9 cellular contexts compared by ENCODE assay signal in the genomic region with DNA sequence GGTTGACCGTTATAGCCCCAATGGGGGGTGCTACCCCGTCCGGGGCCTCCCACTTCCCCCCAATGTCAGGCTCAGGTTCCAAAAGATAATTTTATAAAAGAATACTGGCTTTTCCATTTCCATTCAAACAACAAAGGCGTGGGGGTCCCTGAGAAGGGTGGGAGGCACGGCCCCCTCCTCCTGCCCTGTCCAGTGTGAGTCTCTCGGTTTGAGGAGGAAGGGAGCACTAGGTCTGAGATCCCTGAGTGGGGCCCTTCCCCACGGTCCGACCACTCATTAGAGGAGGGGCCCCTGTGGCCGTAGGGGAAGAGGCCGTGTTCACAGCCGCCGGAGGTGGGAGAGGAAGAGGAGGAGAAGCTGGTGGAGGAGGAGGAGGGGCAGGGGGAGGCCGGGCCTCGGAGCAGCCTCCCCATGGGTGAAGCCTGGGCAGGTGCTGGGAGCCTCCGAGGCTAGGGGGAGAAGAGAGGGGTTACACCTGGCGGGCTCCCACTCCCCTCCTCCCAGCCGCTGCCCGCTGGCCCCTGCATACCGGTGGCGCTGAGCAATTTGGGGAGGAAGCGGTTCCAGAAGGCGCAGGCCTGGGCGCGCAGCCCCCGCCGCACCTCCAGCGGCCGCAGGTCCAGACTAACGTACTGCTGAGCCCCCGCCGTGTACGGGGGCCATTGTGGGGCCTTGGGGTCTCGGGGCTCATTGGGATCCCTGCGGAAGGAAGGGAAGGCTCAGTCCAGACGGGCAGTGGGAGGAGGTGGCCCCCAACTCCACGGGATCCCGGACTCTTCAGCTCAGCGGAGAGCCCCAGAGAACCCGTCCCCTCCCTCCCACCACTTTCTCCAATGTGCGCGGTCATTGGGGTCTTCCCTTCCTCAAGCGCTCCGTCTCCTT. TPM values are rescaled to one million over a fixed set of nuclear protein-coding genes. Genes with fewer than 3 reads are reported as not detected.
DNase-seq lines count a peak whose midpoint lies in the region; ATAC-seq, FAIRE-seq and TF ChIP-seq lines count a peak whose summit lies in the region.
"Had no signal": no experiment of that assay in that cellular context is flagged by ENCODE, and none has a peak within 500 bp of the region (broad histone marks: within the 10 kb centered on the region; RNA-seq: fewer than 3 reads in every experiment).

No MANE protein-coding gene starts in this region.

- H3K36me3 ChIP-seq in HUES6 (ENCODE audit: control insufficient read depth, insufficient read depth, low read length) (peaks cover 34% of the 10 kb centered on the region), bronchial epithelial cell (ENCODE audit: control insufficient read depth, insufficient read depth, low read length) (peaks cover 13% of the 10 kb centered on the region)

- in situ Hi-C loops in ACHN (cut with HindIII; ENCODE audit: low pct_ligation_motif_present, low pct_unique_long_range_greater_than_20kb, low sequenced_read_pairs): no loop called here

- H3K4me1 ChIP-seq in HUES6 (ENCODE audit: control insufficient read depth, insufficient read depth, low read length) (peaks cover 37% of the 10 kb centered on the region), mononuclear cell (ENCODE audit: insufficient read depth, low read length) (peaks cover 58% of the 10 kb centered on the region)

- H3K27me3 ChIP-seq in HUES6 (ENCODE audit: control insufficient read depth, insufficient read depth, low read length) (peaks cover 8% of the 10 kb centered on the region), bronchial epithelial cell (ENCODE audit: control insufficient read depth, insufficient read depth, low read length) (peaks cover under 1% of the 10 kb centered on the region), mononuclear cell (ENCODE audit: insufficient read depth, low read length) (peaks cover 43% of the 10 kb centered on the region)

- H3K27ac ChIP-seq in HUES6 (ENCODE audit: low read depth, low read length): peak overlapping the region; percentile 44; the same call in 1 of the 2 replicates

- FAIRE-seq in bronchial epithelial cell (lab: Jason Lieb, UNC): no peak
- FAIRE-seq: islet of Langerhans had no signal

- no peaks in the 10 kb centered on the region for H3K9me3 ChIP-seq in HUES6 (ENCODE audit: control insufficient read depth, insufficient read depth, low read depth, low read length)
- no peaks in the 10 kb centered on the region for H3K9me3 ChIP-seq in mononuclear cell (ENCODE audit: low read depth, low read length)

- no peak for ATAC-seq in GM18858 (IDR thresholded peaks at IDR 0.05; ENCODE audit: unreplicated experiment)

- peak overlapping the region; percentile 66 for H3K4me3 ChIP-seq in HUES6 (ENCODE audit: low read depth, low read length)
- peak overlapping the region; percentile 51 for H3K4me3 ChIP-seq in bronchial epithelial cell (ENCODE audit: low read depth, low read length)
- peak overlapping the region; percentile 44 for H3K4me3 ChIP-seq in mononuclear cell (ENCODE audit: low read length)

- DNase-seq in ACHN: peak; percentile 42
- DNase-seq in bronchial epithelial cell (ENCODE audit: low read depth): no peak
- DNase-seq in DMS79 treated with DMSO at 0.1 percent for 48 hours (lab: John Stamatoyannopoulos, UW): no peak
- DNase-seq in KG1 (lab: John Stamatoyannopoulos, UW): no peak
- DNase-seq in dedifferentiated amniotic fluid mesenchymal stem cell (ENCODE audit: extremely low spot score): no peak

- H3K9ac ChIP-seq in HUES6 (ENCODE audit: low read length): peak overlapping the region; percentile 86

- TF ChIP-seq CTCF in bronchial epithelial cell (IDR thresholded peaks at IDR 0.05; ENCODE audit: insufficient read depth, low read length, severe bottlenecking): no peak

RNA-seq across cellular contexts. Expression of a gene that starts 1.4 kb away (rescaled TPM):
- total RNA-seq in bronchial epithelial cell (4.2 and 4.7 TPM in 2 replicates), mononuclear cell (1.5 TPM)

RNA-seq across cellular contexts. Expression of a gene that starts 4.8 kb away (rescaled TPM):
- total RNA-seq in bronchial epithelial cell: 0.13 TPM in 1 of 2 replicates, not detected in the other
- total RNA-seq in mononuclear cell: 0.21 TPM

RNA-seq across cellular contexts. Expression of a gene that starts 16.0 kb away (rescaled TPM):
- total RNA-seq in bronchial epithelial cell: 26.9 and 29.3 TPM in 2 replicates
- 51.4 TPM for total RNA-seq in mononuclear cell

RNA-seq across cellular contexts. Expression of a gene that starts 23.7 kb away (rescaled TPM):
- total RNA-seq in bronchial epithelial cell: 33.0 and 70.3 TPM in 2 replicates
- 2.2 TPM for total RNA-seq in mononuclear cell

RNA-seq across cellular contexts. Expression of a gene that starts 38.4 kb away (rescaled TPM):
- total RNA-seq in bronchial epithelial cell: 6.5 and 7.6 TPM in 2 replicates
- 22.6 TPM for total RNA-seq in mononuclear cell
